In genomic region chr2:37153224-37153623, GRCh38 we compare ENCODE assay signal across 1 cellular context.
TF ChIP-seq lines count a peak whose summit lies in the region.

No MANE protein-coding gene starts in this region.

TF ChIP-seq in HepG2, 621 proteins besides CTCF, POLR2A, EP300 and RAD21:
- TF ChIP-seq ZNF121 (CRISPR knock-in tag; IDR thresholded peaks at IDR 0.05) = peak; percentile 78
- no peak for TF ChIP-seq MIER2 (CRISPR knock-in tag; IDR thresholded peaks at IDR 0.05)
- TF ChIP-seq ZNF557 (CRISPR knock-in tag; IDR thresholded peaks at IDR 0.05) = no peak
- TF ChIP-seq, protein P1, sequence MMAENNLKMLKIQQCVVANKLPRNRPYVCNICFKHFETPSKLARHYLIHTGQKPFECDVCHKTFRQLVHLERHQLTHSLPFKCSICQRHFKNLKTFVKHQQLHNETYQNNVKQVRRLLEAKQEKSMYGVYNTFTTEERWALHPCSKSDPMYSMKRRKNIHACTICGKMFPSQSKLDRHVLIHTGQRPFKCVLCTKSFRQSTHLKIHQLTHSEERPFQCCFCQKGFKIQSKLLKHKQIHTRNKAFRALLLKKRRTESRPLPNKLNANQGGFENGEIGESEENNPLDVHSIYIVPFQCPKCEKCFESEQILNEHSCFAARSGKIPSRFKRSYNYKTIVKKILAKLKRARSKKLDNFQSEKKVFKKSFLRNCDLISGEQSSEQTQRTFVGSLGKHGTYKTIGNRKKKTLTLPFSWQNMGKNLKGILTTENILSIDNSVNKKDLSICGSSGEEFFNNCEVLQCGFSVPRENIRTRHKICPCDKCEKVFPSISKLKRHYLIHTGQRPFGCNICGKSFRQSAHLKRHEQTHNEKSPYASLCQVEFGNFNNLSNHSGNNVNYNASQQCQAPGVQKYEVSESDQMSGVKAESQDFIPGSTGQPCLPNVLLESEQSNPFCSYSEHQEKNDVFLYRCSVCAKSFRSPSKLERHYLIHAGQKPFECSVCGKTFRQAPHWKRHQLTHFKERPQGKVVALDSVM (CRISPR knock-in tag; IDR thresholded peaks at IDR 0.05) = peak; percentile 76
- no peak for TF ChIP-seq ZNF782 (CRISPR knock-in tag; IDR thresholded peaks at IDR 0.05; ENCODE audit: borderline replicate concordance)
- TF ChIP-seq ZNF558 (CRISPR knock-in tag; IDR thresholded peaks at IDR 0.05; ENCODE audit: borderline replicate concordance) = no peak
- TF ChIP-seq ZNF18 (CRISPR knock-in tag; IDR thresholded peaks at IDR 0.05; ENCODE audit: insufficient replicate concordance) = no peak
